Comparison of ENCODE assay signal across 8 cellular contexts in genomic region chr1:107964397-107965111, GRCh38. TPM values are rescaled to one million over a fixed set of nuclear protein-coding genes. Genes with fewer than 3 reads are reported as not detected.
A peak's percentile ranks its signal among the peaks of the same experiment; 100 is the strongest.
DNase-seq lines count a peak whose midpoint lies in the region; ATAC-seq, FAIRE-seq and TF ChIP-seq lines count a peak whose summit lies in the region.

No MANE protein-coding gene starts in this region.

- peak overlapping the region; percentile 29 for H3K4me3 ChIP-seq in fibroblast of villous mesenchyme (ENCODE audit: low read depth, low read length)

- peak overlapping the region; percentile 89 to 98 (median 93) for H3K27ac Mint-ChIP-seq in IgD-negative memory B cell

- DNase-seq in ELF-1 (ENCODE audit: low read depth, low spot score), result peak; percentile 65
- DNase-seq in activated T-cell treated with anti-CD3 and anti-CD28 coated beads for 48 hours (ENCODE audit: low read depth), result peak; percentile 18
- DNase-seq in fibroblast of villous mesenchyme (ENCODE audit: low read depth), result peak; percentile 24
- DNase-seq in omental fat pad (ENCODE audit: low spot score), result no peak
- no peak for DNase-seq in AG08395 (ENCODE audit: low spot score)
- no peak for DNase-seq in D721Med (ENCODE audit: insufficient read length, low spot score)
- no peak for DNase-seq in NCI-H2196 treated with DMSO at 0.1 percent for 48 hours (lab: John Stamatoyannopoulos, UW; ENCODE audit: unreplicated experiment)

- H3K27me3 Mint-ChIP-seq in IgD-negative memory B cell, result no peaks in the 10 kb centered on the region

- H3K9me3 Mint-ChIP-seq in IgD-negative memory B cell, result no peaks in the 10 kb centered on the region

- TF ChIP-seq CTCF in fibroblast of villous mesenchyme (IDR thresholded peaks at IDR 0.05; ENCODE audit: insufficient read depth, low read depth, low read length), result no peak
- TF ChIP-seq CTCF in omental fat pad (IDR thresholded peaks at IDR 0.05), result no peak
- TF ChIP-seq CTCF in D721Med (IDR thresholded peaks at IDR 0.05; ENCODE audit: insufficient read depth, missing control alignments), result no peak

- H3K4me1 Mint-ChIP-seq in IgD-negative memory B cell, result peaks cover 22 to 27% (median 27%) of the 10 kb centered on the region in 3 donors

- peaks cover 5% of the 10 kb centered on the region for H3K36me3 Mint-ChIP-seq in IgD-negative memory B cell

- ATAC-seq in omental fat pad (ENCODE audit: low FRiP score), result peak; percentile 19

- H3K4me3 Mint-ChIP-seq in IgD-negative memory B cell, result peak overlapping the region; percentile 94 to 100 (median 97)

- FAIRE-seq in D721Med (lab: Jason Lieb, UNC), result no peak

RNA-seq across cellular contexts. Expression of gene VAV3, which starts 0.4 kb away (rescaled TPM):
- polyA plus RNA-seq in IgD-negative memory B cell, result 7.9 TPM
- total RNA-seq in fibroblast of villous mesenchyme (0.32 and 0.43 TPM in 2 replicates), omental fat pad (10 to 100 TPM in 2 of 4 donors, 1 to 10 TPM in 2; 5.4 to 10.9 (median 10.2) TPM)

Comparison
In these comparisons a context has a peak if more than half of its experiments do, and no peak if none do; other contexts are left out.
1. DNase-seq: peak in ELF-1 (single experiment), activated T-cell treated with anti-CD3 and anti-CD28 coated beads for 48 hours (single experiment) and fibroblast of villous mesenchyme (single experiment); none in omental fat pad (single experiment), AG08395 (single experiment), D721Med (single experiment) and NCI-H2196 treated with DMSO at 0.1 percent for 48 hours (single experiment).